ENCODE assay signal across 1 cellular context in genomic region chr19:8449830-8450229, GRCh38.
TF ChIP-seq lines count a peak whose summit lies in the region.

No MANE protein-coding gene starts in this region.

TF ChIP-seq in HepG2, 621 proteins besides CTCF, POLR2A, EP300 and RAD21:
- 0 out of 2 replicates have a peak, but pooled peaks have one; percentile 29 for TF ChIP-seq SAP130 (CRISPR knock-in tag; IDR thresholded peaks at IDR 0.05; ENCODE audit: low read depth)
- TF ChIP-seq, protein P1, sequence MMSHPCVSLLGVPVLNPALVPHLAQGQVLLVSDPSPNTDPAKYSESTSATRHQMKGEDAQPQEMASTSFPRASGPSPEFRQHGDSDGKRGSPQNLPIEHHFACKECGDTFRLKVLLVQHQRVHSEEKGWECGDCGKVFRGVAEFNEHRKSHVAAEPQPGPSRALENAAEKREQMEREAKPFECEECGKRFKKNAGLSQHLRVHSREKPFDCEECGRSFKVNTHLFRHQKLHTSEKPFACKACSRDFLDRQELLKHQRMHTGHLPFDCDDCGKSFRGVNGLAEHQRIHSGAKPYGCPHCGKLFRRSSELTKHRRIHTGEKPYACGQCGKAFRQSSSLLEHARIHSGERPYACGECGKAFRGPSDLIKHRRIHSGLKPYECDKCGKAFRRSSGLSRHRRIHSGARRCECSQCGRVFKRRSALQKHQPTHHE (CRISPR knock-in tag; IDR thresholded peaks at IDR 0.05; ENCODE audit: borderline replicate concordance) = no peak
- TF ChIP-seq ZNF503 (CRISPR knock-in tag; IDR thresholded peaks at IDR 0.05) = no peak
- TF ChIP-seq USF2 (IDR thresholded peaks at IDR 0.05; ENCODE audit: low read depth, low read length) = no peak
- no peak for TF ChIP-seq USF2 (CRISPR knock-in tag; IDR thresholded peaks at IDR 0.05; ENCODE audit: borderline replicate concordance)
- TF ChIP-seq E2F1 (CRISPR knock-in tag; IDR thresholded peaks at IDR 0.05) = no peak
- no peak for TF ChIP-seq ASH2L (IDR thresholded peaks at IDR 0.05; ENCODE audit: insufficient read length, low read depth, low read length)
- no peak for TF ChIP-seq PATZ1 (CRISPR knock-in tag; IDR thresholded peaks at IDR 0.05)
- TF ChIP-seq ZNF382 (CRISPR knock-in tag; IDR thresholded peaks at IDR 0.05; ENCODE audit: borderline replicate concordance) = no peak
- TF ChIP-seq SRSF1 (optimal IDR thresholded peaks at IDR 0.05; ENCODE audit: low read depth, low read length) = no peak
- peak; percentile 96 for TF ChIP-seq ZBTB33 (CRISPR knock-in tag; IDR thresholded peaks at IDR 0.05)
- no peak for TF ChIP-seq TMF1 (CRISPR knock-in tag; IDR thresholded peaks at IDR 0.05; ENCODE audit: low read depth)
- no peak for TF ChIP-seq HDAC1 (CRISPR knock-in tag; IDR thresholded peaks at IDR 0.05)
